1 cellular context compared by ENCODE assay signal in the genomic region with DNA sequence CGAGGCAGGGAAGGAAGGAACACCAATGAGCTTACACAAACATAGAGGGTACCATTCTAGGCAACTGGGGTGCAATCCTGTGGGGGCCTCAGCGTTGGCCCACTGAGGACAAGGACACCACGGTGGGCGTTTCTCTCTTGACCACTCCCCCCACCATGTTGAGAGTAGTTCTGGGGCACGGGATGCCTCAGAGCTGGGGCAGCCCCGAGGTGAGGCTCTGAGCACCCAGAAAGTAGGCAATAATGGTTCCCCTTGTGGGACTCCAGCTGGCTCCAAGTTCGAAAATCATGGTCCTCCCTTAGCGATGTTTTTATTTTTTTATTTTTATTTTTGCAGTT.
TF ChIP-seq lines count a peak whose summit lies in the region.

No MANE protein-coding gene starts in this region.

TF ChIP-seq in K562, 482 proteins besides CTCF, POLR2A, EP300 and RAD21:
- TF ChIP-seq ZNF24 (IDR thresholded peaks at IDR 0.05) (no peak), POLR2B (IDR thresholded peaks at IDR 0.05; ENCODE audit: low read depth, partially characterized antibody) (peak; percentile 13), KLF1 (tag; IDR thresholded peaks at IDR 0.05) (no peak)
- TF ChIP-seq, protein P1, sequence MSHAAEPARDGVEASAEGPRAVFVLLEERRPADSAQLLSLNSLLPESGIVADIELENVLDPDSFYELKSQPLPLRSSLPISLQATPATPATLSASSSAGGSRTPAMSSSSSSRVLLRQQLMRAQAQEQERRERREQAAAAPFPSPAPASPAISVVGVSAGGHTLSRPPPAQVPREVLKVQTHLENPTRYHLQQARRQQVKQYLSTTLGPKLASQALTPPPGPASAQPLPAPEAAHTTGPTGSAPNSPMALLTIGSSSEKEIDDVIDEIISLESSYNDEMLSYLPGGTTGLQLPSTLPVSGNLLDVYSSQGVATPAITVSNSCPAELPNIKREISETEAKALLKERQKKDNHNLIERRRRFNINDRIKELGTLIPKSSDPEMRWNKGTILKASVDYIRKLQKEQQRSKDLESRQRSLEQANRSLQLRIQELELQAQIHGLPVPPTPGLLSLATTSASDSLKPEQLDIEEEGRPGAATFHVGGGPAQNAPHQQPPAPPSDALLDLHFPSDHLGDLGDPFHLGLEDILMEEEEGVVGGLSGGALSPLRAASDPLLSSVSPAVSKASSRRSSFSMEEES (CRISPR knock-in tag; IDR thresholded peaks at IDR 0.05), result no peak
